In the genomic region with DNA sequence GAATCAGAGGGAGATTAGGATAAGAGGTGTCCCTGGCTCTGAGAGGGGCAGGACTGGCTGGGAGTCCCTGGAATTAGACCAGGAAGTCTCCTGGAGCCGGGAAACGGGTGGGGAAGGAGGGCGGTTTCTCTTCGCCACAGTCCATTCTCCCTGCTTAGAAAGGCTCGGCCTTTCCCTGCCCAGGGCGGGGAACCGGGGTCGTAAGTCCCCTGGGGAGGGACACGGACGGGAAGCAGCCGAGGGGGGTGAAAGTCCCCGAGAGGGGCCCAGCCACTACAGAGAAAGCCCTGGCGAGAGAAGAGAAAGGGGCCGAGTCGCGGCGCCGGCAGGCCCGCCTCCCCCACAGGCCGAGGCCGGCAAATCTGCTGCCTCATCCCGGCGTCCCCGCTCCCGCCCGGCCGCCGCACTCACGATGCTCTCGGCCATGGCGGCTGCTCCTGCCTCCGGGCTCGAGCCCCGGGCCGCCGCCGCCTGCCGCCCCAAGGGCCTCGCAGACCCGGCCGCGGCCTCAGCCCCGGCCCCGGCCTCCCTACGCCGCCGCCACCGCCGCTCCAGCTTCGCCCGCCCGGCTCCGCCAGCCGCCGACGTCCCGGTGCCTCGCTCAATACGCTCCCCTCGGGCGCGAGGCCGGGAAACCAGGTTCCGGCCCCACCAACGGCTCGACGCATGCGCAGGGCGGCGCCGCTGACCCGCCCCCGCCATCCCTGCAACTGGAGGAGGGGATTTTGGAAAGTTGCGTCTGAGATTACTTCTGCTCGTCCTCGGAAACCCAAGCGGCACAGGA, we compare ENCODE assay signal across 1 cellular context.
TF ChIP-seq lines count a peak whose summit lies in the region.

NPLOC4 (minus strand) TSS at position 608 of the 784 bp plus-strand sequence; CDS start at position 426, 182 bp downstream.
TSPAN10 (plus strand) TSS at position 692 of the 784 bp plus-strand sequence. CDS start 5,217 bp downstream, outside the sequence.

TF ChIP-seq in HEK293T, 16 proteins besides CTCF, POLR2A, EP300 and RAD21 (continued from another document):
- TF ChIP-seq PKNOX1 (IDR thresholded peaks at IDR 0.05) (no peak), CTBP1 (IDR thresholded peaks at IDR 0.05; ENCODE audit: borderline replicate concordance) (peak; percentile 52; the same call in 1 of the 2 replicates), FOXM1 (IDR thresholded peaks at IDR 0.05; ENCODE audit: borderline replicate concordance) (peak; percentile 85; the same call in 1 of the 2 replicates), LEF1 (IDR thresholded peaks at IDR 0.05; ENCODE audit: borderline replicate concordance) (peak; percentile 44; the same call in 1 of the 2 replicates), ARNT (IDR thresholded peaks at IDR 0.05) (peak; percentile 84)
TF ChIP-seq in HEK293T: peak in this region for 4.
